Comparison of ENCODE assay signal across 13 cellular contexts in genomic region chr9:78783743-78784142, GRCh38.
DNase-seq lines count a peak whose midpoint lies in the region; ATAC-seq and TF ChIP-seq lines count a peak whose summit lies in the region.
"Had no signal": no experiment of that assay in that cellular context is flagged by ENCODE, and none has a peak within 500 bp of the region (broad histone marks: within the 10 kb centered on the region; RNA-seq: fewer than 3 reads in every experiment).

No MANE protein-coding gene starts in this region.

- DNase-seq in SK-N-SH (no peak), HPDE6-E6E7 (ENCODE audit: extremely low spot score) (peak; percentile 13), cardiac fibroblast (ENCODE audit: low read depth in 2 of 2) (no peak), upper lobe of right lung (no peak), hippocampal formation (lab: John Stamatoyannopoulos, UW) (no peak)
- DNase-seq in activated naive CD4-positive, alpha-beta T cell treated with Interleukin-2 at 50 U/mL for 16 hours, result no peak
- DNase-seq: amygdala, erythroblast, NCI-H2107, SW 1271, upper lobe of left lung had no signal

- H2AFZ ChIP-seq in SK-N-SH (ENCODE audit: low read depth), result no peak overlapping the region

- H3K9me3 ChIP-seq in SK-N-SH, result no peaks in the 10 kb centered on the region
- no peaks in the 10 kb centered on the region for H3K9me3 ChIP-seq in upper lobe of right lung
- H3K9me3 ChIP-seq: upper lobe of left lung had no signal

- H3K27me3 ChIP-seq in SK-N-SH (ENCODE audit: insufficient read depth) (no peaks in the 10 kb centered on the region), upper lobe of right lung (no peaks in the 10 kb centered on the region)
- H3K27me3 ChIP-seq: upper lobe of left lung had no signal

- TF ChIP-seq RAD21 in SK-N-SH (IDR thresholded peaks at IDR 0.05; ENCODE audit: low read length), result no peak

- H3K27ac ChIP-seq in SK-N-SH (ENCODE audit: low read depth in 2 of 2, low read length in 1 of 2) (no peak overlapping the region), upper lobe of right lung (no peak overlapping the region)
- H3K27ac ChIP-seq: upper lobe of left lung had no signal

- ATAC-seq in SK-N-SH treated with all-trans-retinoic acid at 6 μM for 48 hours (no peak), upper lobe of right lung (no peak), HG02759 (IDR thresholded peaks at IDR 0.05; ENCODE audit: unreplicated experiment) (no peak)

- no peak overlapping the region for H3K4me2 ChIP-seq in SK-N-SH

- CTCF ChIA-PET in SK-N-SH (lab: Yijun Ruan, JAX), result interaction anchor here (0.6 kb wide), 1 partner anchor 161 kb away, joined by 3 read pairs; no protein-coding TSS in a partner anchor

- H3K9ac ChIP-seq in SK-N-SH, result no peak overlapping the region

- H3K36me3 ChIP-seq in SK-N-SH (replicated peaks in 1 of 2; ENCODE audit: control insufficient read depth in 1 of 2, insufficient read depth in 2 of 2, low read length in 1 of 2), result no peaks in the 10 kb centered on the region
- no peaks in the 10 kb centered on the region for H3K36me3 ChIP-seq in upper lobe of right lung
- H3K36me3 ChIP-seq: upper lobe of left lung had no signal

- H3K4me3 ChIP-seq in SK-N-SH (ENCODE audit: low read depth in 2 of 2, low read length in 1 of 2), result no peak overlapping the region
- H3K4me3 ChIP-seq in cardiac fibroblast (replicated peaks in 1 of 2; ENCODE audit: low read depth in 2 of 2, low read length in 2 of 2), result no peak overlapping the region
- no peak overlapping the region for H3K4me3 ChIP-seq in upper lobe of right lung
- H3K4me3 ChIP-seq: upper lobe of left lung had no signal

- no peak for TF ChIP-seq EP300 in SK-N-SH (IDR thresholded peaks at IDR 0.05; ENCODE audit: borderline replicate concordance in 1 of 2, low read depth in 1 of 2, low read length in 1 of 2)

- H3F3A ChIP-seq in SK-N-SH (replicated peaks; ENCODE audit: insufficient read depth), result peaks cover 30% of the 10 kb centered on the region

- H3K79me2 ChIP-seq in SK-N-SH (ENCODE audit: insufficient read depth), result no peaks in the 10 kb centered on the region

- H4K20me1 ChIP-seq in SK-N-SH (ENCODE audit: insufficient read depth), result no peaks in the 10 kb centered on the region

- TF ChIP-seq CTCF in SK-N-SH (IDR thresholded peaks at IDR 0.05) (peak; percentile 39; the same call in 1 of the 2 replicates), cardiac fibroblast (IDR thresholded peaks at IDR 0.05; ENCODE audit: low read depth, low read length) (peak; percentile 35), upper lobe of right lung (IDR thresholded peaks at IDR 0.05) (peak; percentile 7)

- POLR2A ChIA-PET in SK-N-SH (lab: Yijun Ruan, JAX), result no interaction called here

- H3K9me2 ChIP-seq in SK-N-SH, result no peaks in the 10 kb centered on the region

- H3K4me1 ChIP-seq in SK-N-SH (ENCODE audit: control insufficient read depth in 1 of 2, insufficient read depth in 2 of 2, low read depth in 1 of 2, low read length in 1 of 2) (peaks cover 0 to 19% of the 10 kb centered on the region in 2 experiments; a peak in 1 of 4 replicates), upper lobe of right lung (no peaks in the 10 kb centered on the region)
- H3K4me1 ChIP-seq: upper lobe of left lung had no signal

- intact Hi-C loops in upper lobe of right lung (cut with DNase I), result no loop called here

TF ChIP-seq in SK-N-SH, 30 proteins besides CTCF, POLR2A, EP300 and RAD21:
- TF ChIP-seq EZH2phosphoT487 (IDR thresholded peaks at IDR 0.05; ENCODE audit: borderline replicate concordance, low read depth), result no peak
- TF ChIP-seq MXI1 (IDR thresholded peaks at IDR 0.05; ENCODE audit: low read depth, low read length), result no peak
- TF ChIP-seq, protein P1, sequence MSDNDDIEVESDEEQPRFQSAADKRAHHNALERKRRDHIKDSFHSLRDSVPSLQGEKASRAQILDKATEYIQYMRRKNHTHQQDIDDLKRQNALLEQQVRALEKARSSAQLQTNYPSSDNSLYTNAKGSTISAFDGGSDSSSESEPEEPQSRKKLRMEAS (IDR thresholded peaks at IDR 0.05; ENCODE audit: low read depth), result no peak
- no peak for TF ChIP-seq GABPA (IDR thresholded peaks at IDR 0.05; ENCODE audit: low read depth)
- TF ChIP-seq RFX5 (IDR thresholded peaks at IDR 0.05; ENCODE audit: low read length), result no peak
- TF ChIP-seq, protein P2, sequence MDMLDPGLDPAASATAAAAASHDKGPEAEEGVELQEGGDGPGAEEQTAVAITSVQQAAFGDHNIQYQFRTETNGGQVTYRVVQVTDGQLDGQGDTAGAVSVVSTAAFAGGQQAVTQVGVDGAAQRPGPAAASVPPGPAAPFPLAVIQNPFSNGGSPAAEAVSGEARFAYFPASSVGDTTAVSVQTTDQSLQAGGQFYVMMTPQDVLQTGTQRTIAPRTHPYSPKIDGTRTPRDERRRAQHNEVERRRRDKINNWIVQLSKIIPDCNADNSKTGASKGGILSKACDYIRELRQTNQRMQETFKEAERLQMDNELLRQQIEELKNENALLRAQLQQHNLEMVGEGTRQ (IDR thresholded peaks at IDR 0.05; ENCODE audit: borderline replicate concordance, low read depth, low read length), result no peak
- no peak for TF ChIP-seq NFIC (IDR thresholded peaks at IDR 0.05; ENCODE audit: borderline replicate concordance)
- no peak for TF ChIP-seq FOXJ3 (CRISPR knock-in tag; IDR thresholded peaks at IDR 0.05)
- no peak for TF ChIP-seq PBX3 (IDR thresholded peaks at IDR 0.05)
- no peak for TF ChIP-seq CHD2 (IDR thresholded peaks at IDR 0.05; ENCODE audit: low read length, partially characterized antibody)
- no peak for TF ChIP-seq POLR2AphosphoS5 (IDR thresholded peaks at IDR 0.05; ENCODE audit: low read depth, low read length)
- TF ChIP-seq NRF1 (IDR thresholded peaks at IDR 0.05; ENCODE audit: low read depth, low read length), result no peak

TF ChIP-seq in SK-N-SH treated with all-trans-retinoic acid at 6 μM for 48 hours, 23 proteins besides CTCF, POLR2A, EP300 and RAD21:
- TF ChIP-seq SNAI2 (CRISPR knock-in tag; IDR thresholded peaks at IDR 0.05) (no peak), GLIS3 (CRISPR knock-in tag; IDR thresholded peaks at IDR 0.05) (no peak), ZFP30 (CRISPR knock-in tag; IDR thresholded peaks at IDR 0.05) (no peak)
- TF ChIP-seq, protein P3, sequence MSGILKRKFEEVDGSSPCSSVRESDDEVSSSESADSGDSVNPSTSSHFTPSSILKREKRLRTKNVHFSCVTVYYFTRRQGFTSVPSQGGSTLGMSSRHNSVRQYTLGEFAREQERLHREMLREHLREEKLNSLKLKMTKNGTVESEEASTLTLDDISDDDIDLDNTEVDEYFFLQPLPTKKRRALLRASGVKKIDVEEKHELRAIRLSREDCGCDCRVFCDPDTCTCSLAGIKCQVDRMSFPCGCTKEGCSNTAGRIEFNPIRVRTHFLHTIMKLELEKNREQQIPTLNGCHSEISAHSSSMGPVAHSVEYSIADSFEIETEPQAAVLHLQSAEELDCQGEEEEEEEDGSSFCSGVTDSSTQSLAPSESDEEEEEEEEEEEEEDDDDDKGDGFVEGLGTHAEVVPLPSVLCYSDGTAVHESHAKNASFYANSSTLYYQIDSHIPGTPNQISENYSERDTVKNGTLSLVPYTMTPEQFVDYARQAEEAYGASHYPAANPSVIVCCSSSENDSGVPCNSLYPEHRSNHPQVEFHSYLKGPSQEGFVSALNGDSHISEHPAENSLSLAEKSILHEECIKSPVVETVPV (CRISPR knock-in tag; IDR thresholded peaks at IDR 0.05), result no peak
